In genomic region chr9:567128-567745, GRCh38 we compare ENCODE assay signal across 12 cellular contexts.
DNase-seq lines count a peak whose midpoint lies in the region; ATAC-seq and TF ChIP-seq lines count a peak whose summit lies in the region.
"Had no signal": no experiment of that assay in that cellular context is flagged by ENCODE, and none has a peak within 500 bp of the region (broad histone marks: within the 10 kb centered on the region; RNA-seq: fewer than 3 reads in every experiment).

No MANE protein-coding gene starts in this region.

- H3K27me3 ChIP-seq in colonic mucosa, result no peaks in the 10 kb centered on the region

- H3K4me1 ChIP-seq in colonic mucosa, result no peaks in the 10 kb centered on the region

- no peak for TF ChIP-seq CTCF in colonic mucosa (IDR thresholded peaks at IDR 0.05)

- H3K27ac ChIP-seq in colonic mucosa, result peak overlapping the region; percentile 20

- no peaks in the 10 kb centered on the region for H3K36me3 ChIP-seq in colonic mucosa

- no peak overlapping the region for H3K9ac ChIP-seq in colonic mucosa (ENCODE audit: low read depth in 2 of 2, low read length in 2 of 2)

- DNase-seq in colonic mucosa, result no peak
- no peak for DNase-seq in anterior cingulate cortex (lab: John Stamatoyannopoulos, UW)
- DNase-seq in activated CD8-positive, alpha-beta memory T cell treated with anti-CD3 and anti-CD28 coated beads, Interleukin-2, amount 50 U/mL, for 4 hours, result no peak
- no peak for DNase-seq in activated gamma-delta T cell treated with Interleukin-2 at 50 U/mL for 16 hours
- no peak for DNase-seq in NCI-H1092 treated with DMSO at 0.1 percent for 48 hours (lab: John Stamatoyannopoulos, UW)
- DNase-seq: activated gamma-delta T cell, HFFc6, immature natural killer cell, NCI-H2029 treated with DMSO at 0.1 percent for 48 hours had no signal

- no peaks in the 10 kb centered on the region for H3K9me3 ChIP-seq in colonic mucosa

- H3K4me3 ChIP-seq in colonic mucosa, result no peak overlapping the region

- ATAC-seq in GM18519 (IDR thresholded peaks at IDR 0.05; ENCODE audit: low FRiP score, unreplicated experiment), result peak; percentile 81
- ATAC-seq in GM21529 (IDR thresholded peaks at IDR 0.05; ENCODE audit: unreplicated experiment), result peak; percentile 92
- peak; percentile 92 for ATAC-seq in HG03354 (IDR thresholded peaks at IDR 0.05; ENCODE audit: poor library complexity, severe bottlenecking, unreplicated experiment)

- intact Hi-C loops in colonic mucosa (cut with DNase I), result no loop called here
